ENCODE assay signal across 8 cellular contexts in genomic region chr7:140672382-140673062, GRCh38. TPM values are rescaled to one million over a fixed set of nuclear protein-coding genes. Genes with fewer than 3 reads are reported as not detected.
DNase-seq lines count a peak whose midpoint lies in the region; ATAC-seq, FAIRE-seq and TF ChIP-seq lines count a peak whose summit lies in the region.

A gene with protein sequence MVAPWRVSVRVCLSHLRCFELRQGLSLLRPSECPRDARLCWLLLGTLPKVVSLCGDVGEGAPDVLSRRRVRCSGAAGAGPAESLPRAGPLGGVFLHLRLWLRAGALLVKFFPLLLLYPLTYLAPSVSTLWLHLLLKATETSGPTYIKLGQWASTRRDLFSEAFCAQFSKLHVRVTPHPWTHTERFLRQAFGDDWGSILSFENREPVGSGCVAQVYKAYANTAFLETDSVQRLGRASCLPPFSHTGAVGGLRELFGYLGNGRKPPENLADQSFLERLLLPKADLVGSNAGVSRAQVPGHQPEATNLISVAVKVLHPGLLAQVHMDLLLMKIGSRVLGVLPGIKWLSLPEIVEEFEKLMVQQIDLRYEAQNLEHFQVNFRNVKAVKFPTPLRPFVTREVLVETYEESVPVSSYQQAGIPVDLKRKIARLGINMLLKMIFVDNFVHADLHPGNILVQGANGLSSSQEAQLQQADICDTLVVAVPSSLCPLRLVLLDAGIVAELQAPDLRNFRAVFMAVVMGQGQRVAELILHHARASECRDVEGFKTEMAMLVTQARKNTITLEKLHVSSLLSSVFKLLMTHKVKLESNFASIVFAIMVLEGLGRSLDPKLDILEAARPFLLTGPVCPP (plus strand): TSS chr7:140672945. CDS start chr7:140673331, 386 bp downstream.

- no peak for TF ChIP-seq CTCF in bronchial epithelial cell (IDR thresholded peaks at IDR 0.05; ENCODE audit: insufficient read depth, low read length, severe bottlenecking)

- DNase-seq in G401 (ENCODE audit: low spot score) (peak; percentile 64), KBM-7 (peak; percentile 34), T-helper 9 cell (peak; percentile 58), bronchial epithelial cell (ENCODE audit: low read depth) (no peak), kidney tubule cell (ENCODE audit: low spot score) (peak; percentile 59)
- peak; percentile 74 for DNase-seq in stimulated activated CD4-positive, alpha-beta T cell treated with anti-CD3 and anti-CD28 coated beads, Interleukin-15, amount 100 ng/mL, for 24 hours

- ATAC-seq in GM21576 (IDR thresholded peaks at IDR 0.05; ENCODE audit: unreplicated experiment): peak; percentile 49
- ATAC-seq in GM18519 (IDR thresholded peaks at IDR 0.05; ENCODE audit: low FRiP score, unreplicated experiment): no peak

- H3K4me3 ChIP-seq in bronchial epithelial cell (ENCODE audit: low read depth, low read length): peak within 1 kb of the TSS; percentile 74

- no peak for FAIRE-seq in bronchial epithelial cell (lab: Jason Lieb, UNC)

- no peaks in the 10 kb centered on the region for H3K27me3 ChIP-seq in bronchial epithelial cell (ENCODE audit: control insufficient read depth, insufficient read depth, low read length)

- peaks cover 2% of the 10 kb centered on the region for H3K36me3 ChIP-seq in bronchial epithelial cell (ENCODE audit: control insufficient read depth, insufficient read depth, low read length)

- in situ Hi-C loops in G401 (cut with HindIII; ENCODE audit: low sequenced_read_pairs) (no loop called here), KBM-7 (cut with MboI; ENCODE audit: low pct_unique_long_range_greater_than_20kb, low sequenced_read_pairs) (no loop called here)

RNA-seq across cellular contexts. Expression of the gene that starts here (rescaled TPM):
- total RNA-seq in G401 (2014; rRNA removed; shearing (Covaris generic)): 22.3 and 26.3 TPM in 2 replicates
- total RNA-seq in bronchial epithelial cell: 74.2 and 100 TPM in 2 replicates
